Comparison of ENCODE assay signal across 1 cellular context in the genomic region with DNA sequence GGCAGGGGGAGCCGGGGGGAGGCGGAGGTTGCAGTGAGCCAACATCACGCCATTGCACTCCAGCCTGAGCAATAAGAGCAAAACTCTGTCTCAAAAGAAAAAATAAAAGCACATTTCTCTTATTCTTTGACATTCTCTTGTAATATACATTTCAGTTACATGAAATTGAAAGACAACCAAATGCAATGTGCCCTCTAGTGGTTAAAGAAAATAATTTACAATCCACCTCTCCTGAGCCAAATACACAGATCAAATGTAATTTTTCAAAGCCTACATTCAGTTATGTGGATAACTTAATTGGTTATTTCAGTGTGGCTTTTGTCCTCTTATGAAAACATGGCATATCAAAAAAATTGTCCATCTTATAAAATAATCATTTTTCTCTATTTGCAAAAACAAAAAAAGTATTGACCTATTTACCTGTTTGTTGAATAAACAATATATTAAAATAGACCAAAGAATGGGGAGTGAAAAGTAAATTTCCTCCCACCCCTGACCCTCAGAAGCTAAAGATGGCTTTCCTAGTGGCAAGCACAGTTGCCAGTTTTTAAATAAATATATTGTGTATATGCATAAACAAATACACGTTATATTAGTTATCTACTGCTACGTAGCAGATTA.
TF ChIP-seq lines count a peak whose summit lies in the region.

No MANE protein-coding gene starts in this region.

TF ChIP-seq in K562, 482 proteins besides CTCF, POLR2A, EP300 and RAD21 (continued from another document):
- TF ChIP-seq, protein P1, sequence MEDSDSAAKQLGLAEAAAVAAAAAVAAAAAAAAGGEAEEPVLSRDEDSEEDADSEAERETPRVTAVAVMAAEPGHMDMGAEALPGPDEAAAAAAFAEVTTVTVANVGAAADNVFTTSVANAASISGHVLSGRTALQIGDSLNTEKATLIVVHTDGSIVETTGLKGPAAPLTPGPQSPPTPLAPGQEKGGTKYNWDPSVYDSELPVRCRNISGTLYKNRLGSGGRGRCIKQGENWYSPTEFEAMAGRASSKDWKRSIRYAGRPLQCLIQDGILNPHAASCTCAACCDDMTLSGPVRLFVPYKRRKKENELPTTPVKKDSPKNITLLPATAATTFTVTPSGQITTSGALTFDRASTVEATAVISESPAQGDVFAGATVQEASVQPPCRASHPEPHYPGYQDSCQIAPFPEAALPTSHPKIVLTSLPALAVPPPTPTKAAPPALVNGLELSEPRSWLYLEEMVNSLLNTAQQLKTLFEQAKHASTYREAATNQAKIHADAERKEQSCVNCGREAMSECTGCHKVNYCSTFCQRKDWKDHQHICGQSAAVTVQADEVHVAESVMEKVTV (CRISPR knock-in tag; IDR thresholded peaks at IDR 0.05): 0 out of 2 replicates have a peak, but pooled peaks have one; percentile 31
- TF ChIP-seq TSC22D4 (tag; IDR thresholded peaks at IDR 0.05) (no peak), ZBTB26 (CRISPR knock-in tag; IDR thresholded peaks at IDR 0.05) (no peak), CHD2 (IDR thresholded peaks at IDR 0.05; ENCODE audit: low read depth, low read length) (no peak), ZNF282 (CRISPR knock-in tag; IDR thresholded peaks at IDR 0.05) (no peak), CC2D1A (IDR thresholded peaks at IDR 0.05) (0 out of 2 replicates have a peak, but pooled peaks have one; percentile 34), HDAC3 (IDR thresholded peaks at IDR 0.05; ENCODE audit: borderline replicate concordance, partially characterized antibody) (no peak), ARNT (IDR thresholded peaks at IDR 0.05) (0 out of 4 replicates have a peak, but pooled peaks of 1 of the 2 experiments have one; percentile 32), NKRF (IDR thresholded peaks at IDR 0.05; ENCODE audit: borderline replicate concordance) (no peak), AFF1 (IDR thresholded peaks at IDR 0.05; ENCODE audit: low read depth in 1 of 2, partially characterized antibody in 2 of 2) (peak in 1 of 2 experiments; percentile 20)
- TF ChIP-seq, protein P2, sequence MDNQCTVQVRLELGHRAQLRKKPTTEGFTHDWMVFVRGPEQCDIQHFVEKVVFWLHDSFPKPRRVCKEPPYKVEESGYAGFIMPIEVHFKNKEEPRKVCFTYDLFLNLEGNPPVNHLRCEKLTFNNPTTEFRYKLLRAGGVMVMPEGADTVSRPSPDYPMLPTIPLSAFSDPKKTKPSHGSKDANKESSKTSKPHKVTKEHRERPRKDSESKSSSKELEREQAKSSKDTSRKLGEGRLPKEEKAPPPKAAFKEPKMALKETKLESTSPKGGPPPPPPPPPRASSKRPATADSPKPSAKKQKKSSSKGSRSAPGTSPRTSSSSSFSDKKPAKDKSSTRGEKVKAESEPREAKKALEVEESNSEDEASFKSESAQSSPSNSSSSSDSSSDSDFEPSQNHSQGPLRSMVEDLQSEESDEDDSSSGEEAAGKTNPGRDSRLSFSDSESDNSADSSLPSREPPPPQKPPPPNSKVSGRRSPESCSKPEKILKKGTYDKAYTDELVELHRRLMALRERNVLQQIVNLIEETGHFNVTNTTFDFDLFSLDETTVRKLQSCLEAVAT (IDR thresholded peaks at IDR 0.05): no peak
- TF ChIP-seq, protein P3, sequence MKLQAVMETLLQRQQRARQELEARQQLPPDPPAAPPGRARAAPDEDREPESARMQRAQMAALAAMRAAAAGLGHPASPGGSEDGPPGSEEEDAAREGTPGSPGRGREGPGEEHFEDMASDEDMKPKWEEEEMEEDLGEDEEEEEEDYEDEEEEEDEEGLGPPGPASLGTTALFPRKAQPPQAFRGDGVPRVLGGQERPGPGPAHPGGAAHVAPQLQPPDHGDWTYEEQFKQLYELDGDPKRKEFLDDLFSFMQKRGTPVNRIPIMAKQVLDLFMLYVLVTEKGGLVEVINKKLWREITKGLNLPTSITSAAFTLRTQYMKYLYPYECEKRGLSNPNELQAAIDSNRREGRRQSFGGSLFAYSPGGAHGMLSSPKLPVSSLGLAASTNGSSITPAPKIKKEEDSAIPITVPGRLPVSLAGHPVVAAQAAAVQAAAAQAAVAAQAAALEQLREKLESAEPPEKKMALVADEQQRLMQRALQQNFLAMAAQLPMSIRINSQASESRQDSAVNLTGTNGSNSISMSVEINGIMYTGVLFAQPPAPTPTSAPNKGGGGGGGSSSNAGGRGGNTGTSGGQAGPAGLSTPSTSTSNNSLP (IDR thresholded peaks at IDR 0.05; ENCODE audit: borderline replicate concordance, low read depth, low read length): peak; percentile 56; the same call in 1 of the 2 replicates
